ENCODE assay signal across 17 cellular contexts in genomic region chr17:42690596-42690995, GRCh38. TPM values are rescaled to one million over a fixed set of nuclear protein-coding genes. Genes with fewer than 3 reads are reported as not detected.
DNase-seq lines count a peak whose midpoint lies in the region; ATAC-seq and TF ChIP-seq lines count a peak whose summit lies in the region.
"Had no signal": no experiment of that assay in that cellular context is flagged by ENCODE, and none has a peak within 500 bp of the region (broad histone marks: within the 10 kb centered on the region; RNA-seq: fewer than 3 reads in every experiment).

No MANE protein-coding gene starts in this region.

- no peak for DNase-seq in Right ventricle myocardium superior
- DNase-seq in right atrium auricular region (ENCODE audit: low spot score): no peak
- no peak for DNase-seq in cardiac muscle cell (ENCODE audit: low read depth in 1 of 2, low spot score in 1 of 2)
- DNase-seq in right cardiac atrium: no peak
- no peak for DNase-seq in stimulated activated naive B cell treated with anti-CD40 and anti-IgM and Interleukin-4, amounts not matched to agents 10 μg/mL and 1 μg/mL and 100 μg/mL, for 72 hours
- no peak for DNase-seq in COLO829 (ENCODE audit: low spot score)
- DNase-seq in NK-92 (lab: John Stamatoyannopoulos, UW; ENCODE audit: unreplicated experiment): no peak
- no peak for DNase-seq in GF-D8 (lab: John Stamatoyannopoulos, UW)
- DNase-seq: ACHN; CD4-positive, CD25-positive, alpha-beta regulatory T cell; DMS153; DMS79 treated with DMSO at 0.1 percent for 48 hours; EL; HCEC 1CT; HFFc6 had no signal

- H3K4me1 ChIP-seq in right atrium auricular region (no peaks in the 10 kb centered on the region), cardiac muscle cell (ENCODE audit: low read depth) (no peaks in the 10 kb centered on the region), right cardiac atrium (ENCODE audit: control insufficient read depth, insufficient read depth, low read length) (no peaks in the 10 kb centered on the region)
- H3K4me1 ChIP-seq: BLaER1 treated with 17β-estradiol and CSF1 and Interleukin-3, amounts not matched to agents 10 nM and 100 nM had no signal

- H3K9me3 ChIP-seq in right atrium auricular region (no peaks in the 10 kb centered on the region), cardiac muscle cell (ENCODE audit: low read depth) (no peaks in the 10 kb centered on the region), right cardiac atrium (ENCODE audit: control insufficient read depth, low read length) (no peaks in the 10 kb centered on the region)
- H3K9me3 ChIP-seq: BLaER1 treated with 17β-estradiol and CSF1 and Interleukin-3, amounts not matched to agents 10 nM and 100 nM had no signal

- H3K27ac ChIP-seq in right atrium auricular region (no peak overlapping the region), cardiac muscle cell (peak overlapping the region; percentile 57), right cardiac atrium (ENCODE audit: low read length) (no peak overlapping the region)
- H3K27ac ChIP-seq: BLaER1 treated with 17β-estradiol and CSF1 and Interleukin-3, amounts not matched to agents 10 nM and 100 nM; HL-60 had no signal

- H3K4me1 Mint-ChIP-seq in stimulated activated naive B cell treated with anti-CD40 and anti-IgM and Interleukin-4, amounts not matched to agents 10 μg/mL and 1 μg/mL and 100 μg/mL, for 72 hours: no peaks in the 10 kb centered on the region

- ATAC-seq in Right ventricle myocardium superior (ENCODE audit: poor library complexity) (peak; percentile 82), right cardiac atrium (peak; percentile 15 to 54)
- ATAC-seq in stimulated activated naive B cell treated with anti-CD40 and anti-IgM and Interleukin-4, amounts not matched to agents 10 μg/mL and 1 μg/mL and 100 μg/mL, for 72 hours (replicated peaks): no peak

- no peaks in the 10 kb centered on the region for H3K9me3 Mint-ChIP-seq in stimulated activated naive B cell treated with anti-CD40 and anti-IgM and Interleukin-4, amounts not matched to agents 10 μg/mL and 1 μg/mL and 100 μg/mL, for 72 hours
- H3K9me3 Mint-ChIP-seq: CD4-positive, CD25-positive, alpha-beta regulatory T cell; HFFc6 had no signal

- 72% methylated on average over 10 of the region's 10 CpGs for WGBS in right cardiac atrium

- no peak overlapping the region for H3K4me3 ChIP-seq in right atrium auricular region
- no peak overlapping the region for H3K4me3 ChIP-seq in cardiac muscle cell
- no peak overlapping the region for H3K4me3 ChIP-seq in right cardiac atrium (ENCODE audit: low read length)
- H3K4me3 ChIP-seq: BLaER1 treated with 17β-estradiol and CSF1 and Interleukin-3, amounts not matched to agents 10 nM and 100 nM had no signal

- TF ChIP-seq CTCF in right atrium auricular region (IDR thresholded peaks at IDR 0.05) (no peak), cardiac muscle cell (IDR thresholded peaks at IDR 0.05; ENCODE audit: low read depth, low read length) (no peak)

- no peak overlapping the region for H3K4me3 Mint-ChIP-seq in stimulated activated naive B cell treated with anti-CD40 and anti-IgM and Interleukin-4, amounts not matched to agents 10 μg/mL and 1 μg/mL and 100 μg/mL, for 72 hours
- H3K4me3 Mint-ChIP-seq: CD4-positive, CD25-positive, alpha-beta regulatory T cell; HFFc6 had no signal

- H3K36me3 Mint-ChIP-seq in stimulated activated naive B cell treated with anti-CD40 and anti-IgM and Interleukin-4, amounts not matched to agents 10 μg/mL and 1 μg/mL and 100 μg/mL, for 72 hours: peaks cover 3 to 19% of the 10 kb centered on the region in 2 donors

- peaks cover 2% of the 10 kb centered on the region for H3K36me3 ChIP-seq in right atrium auricular region
- peaks cover 27% of the 10 kb centered on the region for H3K36me3 ChIP-seq in cardiac muscle cell

- H3K27me3 Mint-ChIP-seq in stimulated activated naive B cell treated with anti-CD40 and anti-IgM and Interleukin-4, amounts not matched to agents 10 μg/mL and 1 μg/mL and 100 μg/mL, for 72 hours: no peaks in the 10 kb centered on the region
- H3K27me3 Mint-ChIP-seq: CD4-positive, CD25-positive, alpha-beta regulatory T cell had no signal

- H3K27ac Mint-ChIP-seq in stimulated activated naive B cell treated with anti-CD40 and anti-IgM and Interleukin-4, amounts not matched to agents 10 μg/mL and 1 μg/mL and 100 μg/mL, for 72 hours: peak overlapping the region; percentile 39
- H3K27ac Mint-ChIP-seq: CD4-positive, CD25-positive, alpha-beta regulatory T cell; HFFc6 had no signal

- intact Hi-C loops in Right ventricle myocardium superior (cut with DNase I): no loop called here
- intact Hi-C loops in right cardiac atrium (cut with DNase I): no loop called here

- H3K27me3 ChIP-seq in right atrium auricular region (no peaks in the 10 kb centered on the region), cardiac muscle cell (no peaks in the 10 kb centered on the region), right cardiac atrium (ENCODE audit: control insufficient read depth, insufficient read depth) (no peaks in the 10 kb centered on the region)
- H3K27me3 ChIP-seq: BLaER1 treated with 17β-estradiol and CSF1 and Interleukin-3, amounts not matched to agents 10 nM and 100 nM had no signal

RNA-seq across cellular contexts. Expression of gene CNTNAP1, which starts 8.3 kb away (rescaled TPM):
- total RNA-seq in Right ventricle myocardium superior (4.2 TPM), right atrium auricular region (1 to 10 TPM in 1 of 2 donors, under 1 TPM in 1; 0.96 to 2.0 TPM), cardiac muscle cell (15.4 and 17.9 TPM in 2 replicates), right cardiac atrium (1 to 10 TPM; 4.6 to 9.9 (median 7.1) TPM)
- polyA plus RNA-seq in cardiac muscle cell (3.5 and 3.9 TPM in 2 replicates), right cardiac atrium (4.6 TPM)

RNA-seq across cellular contexts. Expression of gene CCR10, which starts 9.0 kb away (rescaled TPM):
- total RNA-seq in Right ventricle myocardium superior (1.0 TPM), right atrium auricular region (1 to 10 TPM; 1.3 to 4.4 TPM), cardiac muscle cell (5.8 and 13.5 TPM in 2 replicates), right cardiac atrium (1 to 10 TPM; 1.8 to 2.9 (median 2.5) TPM)
- polyA plus RNA-seq in cardiac muscle cell (16.3 and 21.1 TPM in 2 replicates), right cardiac atrium (2.6 TPM)

RNA-seq across cellular contexts. Expression of gene PLEKHH3, which starts 13.8 kb away (rescaled TPM):
- total RNA-seq in Right ventricle myocardium superior (27.5 TPM), right atrium auricular region (10 to 100 TPM; 14.5 to 26.5 TPM), cardiac muscle cell (50.3 and 79.1 TPM in 2 replicates), right cardiac atrium (10 to 100 TPM; 14.4 to 30.8 (median 23.9) TPM)
- polyA plus RNA-seq in cardiac muscle cell (54.7 and 95.6 TPM in 2 replicates), right cardiac atrium (23.0 TPM)

RNA-seq across cellular contexts. Expression of gene TUBG2, which starts 31.5 kb away (rescaled TPM):
- total RNA-seq in Right ventricle myocardium superior: 12.4 TPM
- 10 to 100 TPM; 18.2 to 25.7 TPM for total RNA-seq in right atrium auricular region
- total RNA-seq in cardiac muscle cell: 47.1 and 62.7 TPM in 2 replicates
- 67.4 and 83.1 TPM in 2 replicates for polyA plus RNA-seq in cardiac muscle cell
- total RNA-seq in right cardiac atrium: 10 to 100 TPM; 11.6 to 21.3 (median 18.4) TPM
- polyA plus RNA-seq in right cardiac atrium: 19.8 TPM

RNA-seq across cellular contexts. Expression of gene EZH1, which starts 54.2 kb away (rescaled TPM):
- total RNA-seq in Right ventricle myocardium superior: 47.2 TPM
- 10 to 100 TPM; 30.5 to 32.5 TPM for total RNA-seq in right atrium auricular region
- total RNA-seq in cardiac muscle cell: 19.2 and 33.8 TPM in 2 replicates
- polyA plus RNA-seq in cardiac muscle cell: 22.7 and 34.9 TPM in 2 replicates
- 10 to 100 TPM; 32.4 to 53.2 (median 43.6) TPM for total RNA-seq in right cardiac atrium
- polyA plus RNA-seq in right cardiac atrium: 22.5 TPM

Comparison
In these comparisons a context has a peak if more than half of its experiments do, and no peak if none do; other contexts are left out.
1. ATAC-seq: peak in Right ventricle myocardium superior (single experiment) and right cardiac atrium (2 of 2); none in stimulated activated naive B cell treated with anti-CD40 and anti-IgM and Interleukin-4, amounts not matched to agents 10 μg/mL and 1 μg/mL and 100 μg/mL, for 72 hours (0 of 2).